In genomic region chr6:79078057-79078969, GRCh38 we compare ENCODE assay signal across 8 cellular contexts. TPM values are rescaled to one million over a fixed set of nuclear protein-coding genes. Genes with fewer than 3 reads are reported as not detected.
A peak's percentile ranks its signal among the peaks of the same experiment; 100 is the strongest.
DNase-seq lines count a peak whose midpoint lies in the region; ATAC-seq and TF ChIP-seq lines count a peak whose summit lies in the region.

Gene PHIP (minus strand): TSS chr6:79078254. CDS start chr6:79078068, 186 bp downstream.

- no peaks in the 10 kb centered on the region for H3K36me3 ChIP-seq in BJ (ENCODE audit: control insufficient read depth, insufficient read depth, low read length)

- POLR2A ChIA-PET in BJ (lab: Charles Lee), result no interaction called here

- ATAC-seq in GM19324 (IDR thresholded peaks at IDR 0.05; ENCODE audit: low FRiP score, unreplicated experiment) (peak; percentile 73), HG03460 (IDR thresholded peaks at IDR 0.05; ENCODE audit: unreplicated experiment) (peak; percentile 66)

- H3K27me3 ChIP-seq in BJ (ENCODE audit: control insufficient read depth, insufficient read depth, low read length) (no peaks in the 10 kb centered on the region; the same call in 1 of the 2 replicates), layer of hippocampus (ENCODE audit: control insufficient read depth, insufficient read depth, low read length) (no peaks in the 10 kb centered on the region)

- TF ChIP-seq CTCF in BJ (IDR thresholded peaks at IDR 0.05; ENCODE audit: insufficient read depth, low read depth, low read length), result no peak

- peak within 1 kb of the TSS; percentile 97 for H3K27ac ChIP-seq in cingulate gyrus (ENCODE audit: low read depth, low read length)
- H3K27ac ChIP-seq in layer of hippocampus (ENCODE audit: low read depth, low read length), result peak within 1 kb of the TSS; percentile 98

- DNase-seq in BJ (ENCODE audit: low read depth) (peak; percentile 55), NCI-H524 treated with DMSO at 0.1 percent for 48 hours (lab: John Stamatoyannopoulos, UW) (peak; percentile 83)
- DNase-seq in activated CD4-positive, alpha-beta T cell treated with anti-CD3 and anti-CD28 coated beads for 4 hours, result peak; percentile 89 to 91
- peak; percentile 80 to 86 (median 84) for DNase-seq in stimulated activated CD4-positive, alpha-beta T cell treated with anti-CD3 and anti-CD28 coated beads, Interleukin-1b, Interleukin-23, amount 100 ng/mL, for 24 hours (ENCODE audit: low read depth in 4 of 4, low spot score in 1 of 4)

- CTCF ChIA-PET in BJ (lab: Yijun Ruan, JAX), result interaction anchor here (0.7 to 1.1 kb wide), 2 partner anchors 13 to 387 kb away, joined by 3 to 4 read pairs; no protein-coding TSS in a partner anchor

- peak within 1 kb of the TSS; percentile 93 for H3K4me3 ChIP-seq in BJ (ENCODE audit: low read depth, low read length)

RNA-seq across cellular contexts. Expression of gene PHIP, which starts in this region (rescaled TPM):
- 3.1 and 8.1 TPM in 2 replicates for polyA plus RNA-seq in BJ (2011; rRNA removed)
- polyA minus RNA-seq in BJ (2011; rRNA and poly(A)+ RNA removed), result 12.4 and 13.2 TPM in 2 replicates

Comparison
In these comparisons a context has a peak if more than half of its experiments do, and no peak if none do; other contexts are left out.
1. Peak in every context shown above with its lines: DNase-seq, ATAC-seq, H3K4me3 ChIP-seq and H3K27ac ChIP-seq.